2 cellular contexts compared by ENCODE assay signal in the genomic region with DNA sequence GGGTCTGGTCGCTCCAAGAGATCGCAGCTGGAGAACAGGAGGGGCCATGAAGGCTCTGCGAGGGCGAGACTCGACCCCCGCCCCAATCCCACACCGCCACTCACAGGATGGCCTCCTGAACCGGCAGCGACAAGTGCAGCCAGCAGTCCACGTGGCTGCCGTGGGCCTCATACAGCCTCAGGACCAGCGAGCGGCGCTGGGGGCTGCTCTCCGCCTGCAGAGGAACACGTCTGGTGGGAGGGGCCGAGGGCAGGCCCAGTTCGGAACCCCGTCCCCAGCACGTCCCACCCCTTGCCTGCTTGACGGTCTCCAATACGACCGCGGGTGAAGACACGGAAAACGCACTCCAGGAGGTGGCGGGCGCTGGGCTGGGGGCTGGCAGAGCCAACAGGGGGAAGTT.
TF ChIP-seq lines count a peak whose summit lies in the region.

No MANE protein-coding gene starts in this region.

TF ChIP-seq in HepG2, 621 proteins besides CTCF, POLR2A, EP300 and RAD21:
- TF ChIP-seq AGO2 (optimal IDR thresholded peaks at IDR 0.05; ENCODE audit: low read depth, low read length): peak; percentile 72
- TF ChIP-seq, protein P1, sequence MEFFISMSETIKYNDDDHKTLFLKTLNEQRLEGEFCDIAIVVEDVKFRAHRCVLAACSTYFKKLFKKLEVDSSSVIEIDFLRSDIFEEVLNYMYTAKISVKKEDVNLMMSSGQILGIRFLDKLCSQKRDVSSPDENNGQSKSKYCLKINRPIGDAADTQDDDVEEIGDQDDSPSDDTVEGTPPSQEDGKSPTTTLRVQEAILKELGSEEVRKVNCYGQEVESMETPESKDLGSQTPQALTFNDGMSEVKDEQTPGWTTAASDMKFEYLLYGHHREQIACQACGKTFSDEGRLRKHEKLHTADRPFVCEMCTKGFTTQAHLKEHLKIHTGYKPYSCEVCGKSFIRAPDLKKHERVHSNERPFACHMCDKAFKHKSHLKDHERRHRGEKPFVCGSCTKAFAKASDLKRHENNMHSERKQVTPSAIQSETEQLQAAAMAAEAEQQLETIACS (CRISPR knock-in tag; IDR thresholded peaks at IDR 0.05): no peak

TF ChIP-seq in K562, 482 proteins besides CTCF, POLR2A, EP300 and RAD21:
- TF ChIP-seq, protein P2, sequence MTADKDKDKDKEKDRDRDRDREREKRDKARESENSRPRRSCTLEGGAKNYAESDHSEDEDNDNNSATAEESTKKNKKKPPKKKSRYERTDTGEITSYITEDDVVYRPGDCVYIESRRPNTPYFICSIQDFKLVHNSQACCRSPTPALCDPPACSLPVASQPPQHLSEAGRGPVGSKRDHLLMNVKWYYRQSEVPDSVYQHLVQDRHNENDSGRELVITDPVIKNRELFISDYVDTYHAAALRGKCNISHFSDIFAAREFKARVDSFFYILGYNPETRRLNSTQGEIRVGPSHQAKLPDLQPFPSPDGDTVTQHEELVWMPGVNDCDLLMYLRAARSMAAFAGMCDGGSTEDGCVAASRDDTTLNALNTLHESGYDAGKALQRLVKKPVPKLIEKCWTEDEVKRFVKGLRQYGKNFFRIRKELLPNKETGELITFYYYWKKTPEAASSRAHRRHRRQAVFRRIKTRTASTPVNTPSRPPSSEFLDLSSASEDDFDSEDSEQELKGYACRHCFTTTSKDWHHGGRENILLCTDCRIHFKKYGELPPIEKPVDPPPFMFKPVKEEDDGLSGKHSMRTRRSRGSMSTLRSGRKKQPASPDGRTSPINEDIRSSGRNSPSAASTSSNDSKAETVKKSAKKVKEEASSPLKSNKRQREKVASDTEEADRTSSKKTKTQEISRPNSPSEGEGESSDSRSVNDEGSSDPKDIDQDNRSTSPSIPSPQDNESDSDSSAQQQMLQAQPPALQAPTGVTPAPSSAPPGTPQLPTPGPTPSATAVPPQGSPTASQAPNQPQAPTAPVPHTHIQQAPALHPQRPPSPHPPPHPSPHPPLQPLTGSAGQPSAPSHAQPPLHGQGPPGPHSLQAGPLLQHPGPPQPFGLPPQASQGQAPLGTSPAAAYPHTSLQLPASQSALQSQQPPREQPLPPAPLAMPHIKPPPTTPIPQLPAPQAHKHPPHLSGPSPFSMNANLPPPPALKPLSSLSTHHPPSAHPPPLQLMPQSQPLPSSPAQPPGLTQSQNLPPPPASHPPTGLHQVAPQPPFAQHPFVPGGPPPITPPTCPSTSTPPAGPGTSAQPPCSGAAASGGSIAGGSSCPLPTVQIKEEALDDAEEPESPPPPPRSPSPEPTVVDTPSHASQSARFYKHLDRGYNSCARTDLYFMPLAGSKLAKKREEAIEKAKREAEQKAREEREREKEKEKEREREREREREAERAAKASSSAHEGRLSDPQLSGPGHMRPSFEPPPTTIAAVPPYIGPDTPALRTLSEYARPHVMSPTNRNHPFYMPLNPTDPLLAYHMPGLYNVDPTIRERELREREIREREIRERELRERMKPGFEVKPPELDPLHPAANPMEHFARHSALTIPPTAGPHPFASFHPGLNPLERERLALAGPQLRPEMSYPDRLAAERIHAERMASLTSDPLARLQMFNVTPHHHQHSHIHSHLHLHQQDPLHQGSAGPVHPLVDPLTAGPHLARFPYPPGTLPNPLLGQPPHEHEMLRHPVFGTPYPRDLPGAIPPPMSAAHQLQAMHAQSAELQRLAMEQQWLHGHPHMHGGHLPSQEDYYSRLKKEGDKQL (CRISPR knock-in tag; IDR thresholded peaks at IDR 0.05; ENCODE audit: borderline replicate concordance): no peak
- no peak for TF ChIP-seq DIDO1 (tag; IDR thresholded peaks at IDR 0.05; ENCODE audit: low read depth)
- TF ChIP-seq, protein P3, sequence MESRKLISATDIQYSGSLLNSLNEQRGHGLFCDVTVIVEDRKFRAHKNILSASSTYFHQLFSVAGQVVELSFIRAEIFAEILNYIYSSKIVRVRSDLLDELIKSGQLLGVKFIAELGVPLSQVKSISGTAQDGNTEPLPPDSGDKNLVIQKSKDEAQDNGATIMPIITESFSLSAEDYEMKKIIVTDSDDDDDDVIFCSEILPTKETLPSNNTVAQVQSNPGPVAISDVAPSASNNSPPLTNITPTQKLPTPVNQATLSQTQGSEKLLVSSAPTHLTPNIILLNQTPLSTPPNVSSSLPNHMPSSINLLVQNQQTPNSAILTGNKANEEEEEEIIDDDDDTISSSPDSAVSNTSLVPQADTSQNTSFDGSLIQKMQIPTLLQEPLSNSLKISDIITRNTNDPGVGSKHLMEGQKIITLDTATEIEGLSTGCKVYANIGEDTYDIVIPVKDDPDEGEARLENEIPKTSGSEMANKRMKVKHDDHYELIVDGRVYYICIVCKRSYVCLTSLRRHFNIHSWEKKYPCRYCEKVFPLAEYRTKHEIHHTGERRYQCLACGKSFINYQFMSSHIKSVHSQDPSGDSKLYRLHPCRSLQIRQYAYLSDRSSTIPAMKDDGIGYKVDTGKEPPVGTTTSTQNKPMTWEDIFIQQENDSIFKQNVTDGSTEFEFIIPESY (CRISPR knock-in tag; IDR thresholded peaks at IDR 0.05): 0 out of 2 replicates have a peak, but pooled peaks have one; percentile 30
- TF ChIP-seq PHF21A (IDR thresholded peaks at IDR 0.05; ENCODE audit: borderline replicate concordance, low read depth): no peak
- no peak for TF ChIP-seq FOXK2 (conservative IDR thresholded peaks at IDR 0.05 in 1 of 2, IDR thresholded peaks at IDR 0.05 in 1 of 2; ENCODE audit: low read depth in 2 of 2)
- TF ChIP-seq ZNF507 (tag; conservative IDR thresholded peaks at IDR 0.05): no peak
- TF ChIP-seq FIP1L1 (IDR thresholded peaks at IDR 0.05; ENCODE audit: low read depth, low read length, poor library complexity, severe bottlenecking): no peak
- no peak for TF ChIP-seq ZNF174 (CRISPR knock-in tag; IDR thresholded peaks at IDR 0.05)
- no peak for TF ChIP-seq ZNF445 (CRISPR knock-in tag; IDR thresholded peaks at IDR 0.05; ENCODE audit: low read depth)
- TF ChIP-seq U2AF2 (optimal IDR thresholded peaks at IDR 0.05; ENCODE audit: low read depth, low read length): no peak
- no peak for TF ChIP-seq ATF1 (CRISPR knock-in tag; IDR thresholded peaks at IDR 0.05)
- TF ChIP-seq ATF1 (tag; IDR thresholded peaks at IDR 0.05): no peak
- TF ChIP-seq ZBTB17 (CRISPR knock-in tag; IDR thresholded peaks at IDR 0.05): no peak
- TF ChIP-seq, protein P4, sequence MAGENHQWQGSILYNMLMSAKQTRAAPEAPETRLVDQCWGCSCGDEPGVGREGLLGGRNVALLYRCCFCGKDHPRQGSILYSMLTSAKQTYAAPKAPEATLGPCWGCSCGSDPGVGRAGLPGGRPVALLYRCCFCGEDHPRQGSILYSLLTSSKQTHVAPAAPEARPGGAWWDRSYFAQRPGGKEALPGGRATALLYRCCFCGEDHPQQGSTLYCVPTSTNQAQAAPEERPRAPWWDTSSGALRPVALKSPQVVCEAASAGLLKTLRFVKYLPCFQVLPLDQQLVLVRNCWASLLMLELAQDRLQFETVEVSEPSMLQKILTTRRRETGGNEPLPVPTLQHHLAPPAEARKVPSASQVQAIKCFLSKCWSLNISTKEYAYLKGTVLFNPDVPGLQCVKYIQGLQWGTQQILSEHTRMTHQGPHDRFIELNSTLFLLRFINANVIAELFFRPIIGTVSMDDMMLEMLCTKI (IDR thresholded peaks at IDR 0.05; ENCODE audit: partially characterized antibody): no peak
- no peak for TF ChIP-seq DDX20 (tag; IDR thresholded peaks at IDR 0.05; ENCODE audit: low read depth)
- TF ChIP-seq POLR2G (IDR thresholded peaks at IDR 0.05; ENCODE audit: low read depth, low read length): peak; percentile 34; the same call in 1 of the 2 replicates
- TF ChIP-seq MEIS2 (IDR thresholded peaks at IDR 0.05; ENCODE audit: partially characterized antibody): no peak
